Comparison of ENCODE assay signal across 18 cellular contexts in genomic region chr15:81856627-81857026, GRCh38.
DNase-seq lines count a peak whose midpoint lies in the region; ATAC-seq and TF ChIP-seq lines count a peak whose summit lies in the region.
"Had no signal": no experiment of that assay in that cellular context is flagged by ENCODE, and none has a peak within 500 bp of the region (broad histone marks: within the 10 kb centered on the region; RNA-seq: fewer than 3 reads in every experiment).

No MANE protein-coding gene starts in this region.

- dilution Hi-C loops in mammary epithelial cell (cut with HindIII; ENCODE audit: low sequenced_read_pairs) = no loop called here

- CTCF ChIA-PET in mammary epithelial cell (lab: Charles Lee; ENCODE audit: low non-redundant PET) = no interaction called here

- no peak overlapping the region for H2AFZ ChIP-seq in mammary epithelial cell (ENCODE audit: low read depth, low read length)
- H2AFZ ChIP-seq: GM23338 had no signal

- TF ChIP-seq CTCF in mammary epithelial cell (conservative IDR thresholded peaks at IDR 0.05 in 1 of 2, IDR thresholded peaks at IDR 0.05 in 1 of 2; ENCODE audit: extremely low read depth in 1 of 2, insufficient read depth in 1 of 2, low read depth in 1 of 2, low read length in 2 of 2) = no peak
- TF ChIP-seq CTCF in VCaP (conservative IDR thresholded peaks at IDR 0.05) = no peak
- no peak for TF ChIP-seq CTCF in progenitor cell of endocrine pancreas (IDR thresholded peaks at IDR 0.05; ENCODE audit: unreplicated experiment)

- intact Hi-C loops in mammary epithelial cell (cut with micrococcal nuclease) = no loop called here

- no peaks in the 10 kb centered on the region for H3K4me1 ChIP-seq in mammary epithelial cell (ENCODE audit: insufficient read depth, low read length)

- peaks cover 6% of the 10 kb centered on the region for H3K9me3 Mint-ChIP-seq in progenitor cell of endocrine pancreas (ENCODE audit: low read depth)
- H3K9me3 Mint-ChIP-seq: CD4-positive, alpha-beta T cell; GM23338; H9 had no signal

- no peak overlapping the region for H3K4me2 ChIP-seq in mammary epithelial cell (ENCODE audit: insufficient read depth, low read depth, low read length)
- H3K4me2 ChIP-seq: BLaER1, GM23338 had no signal

- no peaks in the 10 kb centered on the region for H3K79me2 ChIP-seq in mammary epithelial cell (ENCODE audit: insufficient read depth, low read length)

- H3K27ac Mint-ChIP-seq in progenitor cell of endocrine pancreas = peak overlapping the region; percentile 22
- H3K27ac Mint-ChIP-seq: B cell; CD14-positive monocyte; CD4-positive, alpha-beta T cell; CD8-positive, alpha-beta memory T cell; GM23338; H9 had no signal

- ATAC-seq in HG03097 (IDR thresholded peaks at IDR 0.05; ENCODE audit: low FRiP score, unreplicated experiment) = no peak
- ATAC-seq: GM23338, HCT116 had no signal

- in situ Hi-C loops in T47D (cut with HindIII; ENCODE audit: low pct_unique_long_range_greater_than_20kb, low sequenced_read_pairs) (no loop called here), mammary epithelial cell (cut with MboI; ENCODE audit: low sequenced_read_pairs in 2 of 2) (no loop called here)

- DNase-seq in T47D (ENCODE audit: low read depth in 1 of 2, low spot score in 1 of 2) (peak; percentile 21 to 77), mammary epithelial cell (no peak), progenitor cell of endocrine pancreas (ENCODE audit: low spot score, unreplicated experiment) (no peak), HT-29 (ENCODE audit: low spot score) (no peak), NOMO-1 (lab: John Stamatoyannopoulos, UW; ENCODE audit: unreplicated experiment in 2 of 2) (no peak)
- DNase-seq: CD4-positive, alpha-beta T cell; CD8-positive, alpha-beta memory T cell; DMS 273 treated with DMSO at 0.1 percent for 48 hours; DND-41; H9 had no signal

- H3K9me3 ChIP-seq in mammary epithelial cell (replicated peaks; ENCODE audit: insufficient read depth, low read length) = no peaks in the 10 kb centered on the region
- H3K9me3 ChIP-seq: BLaER1 had no signal

- H3K4me1 Mint-ChIP-seq in progenitor cell of endocrine pancreas (ENCODE audit: low read depth) = peaks cover 27% of the 10 kb centered on the region
- H3K4me1 Mint-ChIP-seq: CD14-positive monocyte; CD8-positive, alpha-beta memory T cell; GM23338; H9 had no signal

- H3K27me3 Mint-ChIP-seq in progenitor cell of endocrine pancreas = no peaks in the 10 kb centered on the region
- H3K27me3 Mint-ChIP-seq: CD4-positive, alpha-beta T cell had no signal

- no peaks in the 10 kb centered on the region for H4K20me1 ChIP-seq in mammary epithelial cell (ENCODE audit: insufficient read depth, low read length)
- H4K20me1 ChIP-seq: BLaER1 had no signal

- H3K9ac ChIP-seq in mammary epithelial cell (ENCODE audit: insufficient read depth, low read length) = no peak overlapping the region
- H3K9ac ChIP-seq: BLaER1 had no signal

- H3K27me3 ChIP-seq in mammary epithelial cell (ENCODE audit: insufficient read depth, low read length) = no peaks in the 10 kb centered on the region
- H3K27me3 ChIP-seq: BLaER1 had no signal

- H3K36me3 Mint-ChIP-seq in progenitor cell of endocrine pancreas (ENCODE audit: insufficient read depth) = peaks cover 12% of the 10 kb centered on the region
- H3K36me3 Mint-ChIP-seq: CD14-positive monocyte; CD8-positive, alpha-beta memory T cell had no signal

- H3K36me3 ChIP-seq in mammary epithelial cell (ENCODE audit: insufficient read depth, low read length) = no peaks in the 10 kb centered on the region
- H3K36me3 ChIP-seq: BLaER1 had no signal

- H3K4me3 Mint-ChIP-seq in progenitor cell of endocrine pancreas (ENCODE audit: low read depth) = no peak overlapping the region
- H3K4me3 Mint-ChIP-seq: B cell; CD14-positive monocyte; CD4-positive, alpha-beta T cell; CD8-positive, alpha-beta memory T cell; GM23338; H9 had no signal

- no TSS peak for BruUV-seq in mammary epithelial cell (replicated peaks; lab: Mats Ljungman, UMichigan)

- no peak overlapping the region for H3K4me3 ChIP-seq in mammary epithelial cell (replicated peaks in 1 of 3; ENCODE audit: insufficient read depth in 1 of 3, low read depth in 2 of 3, low read length in 3 of 3)
- H3K4me3 ChIP-seq: BLaER1, GM23338 had no signal

- H3K27ac ChIP-seq in mammary epithelial cell (ENCODE audit: insufficient read depth, low read depth, low read length) (no peak overlapping the region), VCaP (peak overlapping the region; percentile 97)
- H3K27ac ChIP-seq: 22Rv1, BLaER1 had no signal

Comparison
In these comparisons a context has a peak if more than half of its experiments do, and no peak if none do; other contexts are left out.
1. DNase-seq: peak in T47D (2 of 2); none in mammary epithelial cell (single experiment), progenitor cell of endocrine pancreas (single experiment), HT-29 (single experiment) and NOMO-1 (0 of 2).